ENCODE assay signal across 2 cellular contexts in the genomic region with DNA sequence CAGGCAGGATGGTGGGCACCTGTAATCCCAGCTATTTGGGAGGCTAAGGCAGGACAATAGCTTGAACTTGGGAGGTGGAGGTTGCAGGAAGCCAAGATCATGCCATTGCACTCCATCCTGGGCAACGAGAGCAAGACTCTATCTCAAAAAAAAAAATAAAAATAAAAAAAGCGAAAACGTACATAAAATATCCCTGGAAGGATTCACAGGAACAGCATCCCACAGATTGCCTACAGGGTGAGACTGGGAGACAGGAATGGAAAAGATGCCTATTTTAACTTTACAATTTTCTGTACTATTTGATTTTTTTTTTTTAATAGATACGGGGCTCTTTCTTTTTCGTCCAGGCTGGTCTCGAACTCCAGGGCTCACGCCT.
TF ChIP-seq lines count a peak whose summit lies in the region.

No MANE protein-coding gene starts in this region.

TF ChIP-seq in SK-N-SH, 30 proteins besides CTCF, POLR2A, EP300 and RAD21 (continued from another document):
- TF ChIP-seq REST (IDR thresholded peaks at IDR 0.05; ENCODE audit: low read depth, low read length) (no peak), MAX (IDR thresholded peaks at IDR 0.05; ENCODE audit: low read depth) (no peak), FOXM1 (IDR thresholded peaks at IDR 0.05; ENCODE audit: low read depth) (no peak), ELF1 (IDR thresholded peaks at IDR 0.05) (no peak), ZBTB33 (IDR thresholded peaks at IDR 0.05; ENCODE audit: borderline replicate concordance, low read depth) (no peak), GATA2 (CRISPR knock-in tag; IDR thresholded peaks at IDR 0.05) (no peak), NFIC (IDR thresholded peaks at IDR 0.05; ENCODE audit: borderline replicate concordance) (no peak), JUND (IDR thresholded peaks at IDR 0.05) (no peak), SIN3A (IDR thresholded peaks at IDR 0.05; ENCODE audit: borderline replicate concordance, low read depth, low read length) (no peak)
- TF ChIP-seq, protein P1, sequence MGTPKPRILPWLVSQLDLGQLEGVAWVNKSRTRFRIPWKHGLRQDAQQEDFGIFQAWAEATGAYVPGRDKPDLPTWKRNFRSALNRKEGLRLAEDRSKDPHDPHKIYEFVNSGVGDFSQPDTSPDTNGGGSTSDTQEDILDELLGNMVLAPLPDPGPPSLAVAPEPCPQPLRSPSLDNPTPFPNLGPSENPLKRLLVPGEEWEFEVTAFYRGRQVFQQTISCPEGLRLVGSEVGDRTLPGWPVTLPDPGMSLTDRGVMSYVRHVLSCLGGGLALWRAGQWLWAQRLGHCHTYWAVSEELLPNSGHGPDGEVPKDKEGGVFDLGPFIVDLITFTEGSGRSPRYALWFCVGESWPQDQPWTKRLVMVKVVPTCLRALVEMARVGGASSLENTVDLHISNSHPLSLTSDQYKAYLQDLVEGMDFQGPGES (IDR thresholded peaks at IDR 0.05; ENCODE audit: low read depth, low read length): no peak

TF ChIP-seq in SK-N-SH treated with all-trans-retinoic acid at 6 μM for 48 hours, 23 proteins besides CTCF, POLR2A, EP300 and RAD21 (continued from another document):
- TF ChIP-seq ISL1 (CRISPR knock-in tag; IDR thresholded peaks at IDR 0.05) (no peak), BACH2 (CRISPR knock-in tag; IDR thresholded peaks at IDR 0.05; ENCODE audit: borderline replicate concordance) (no peak), RARB (CRISPR knock-in tag; IDR thresholded peaks at IDR 0.05) (no peak), SNAI2 (CRISPR knock-in tag; IDR thresholded peaks at IDR 0.05) (no peak), ARNTL (CRISPR knock-in tag; IDR thresholded peaks at IDR 0.05; ENCODE audit: borderline replicate concordance, low read depth) (no peak), ZFP30 (CRISPR knock-in tag; IDR thresholded peaks at IDR 0.05) (no peak), TOX (CRISPR knock-in tag; IDR thresholded peaks at IDR 0.05; ENCODE audit: borderline replicate concordance) (no peak), TCF4 (CRISPR knock-in tag; IDR thresholded peaks at IDR 0.05; ENCODE audit: borderline replicate concordance) (no peak), ESRRG (CRISPR knock-in tag; IDR thresholded peaks at IDR 0.05) (no peak), PPARA (CRISPR knock-in tag; IDR thresholded peaks at IDR 0.05; ENCODE audit: borderline replicate concordance) (no peak), ZC3H10 (CRISPR knock-in tag; IDR thresholded peaks at IDR 0.05) (no peak), POU6F1 (CRISPR knock-in tag; IDR thresholded peaks at IDR 0.05; ENCODE audit: borderline replicate concordance, low read depth) (no peak)
